Comparison of ENCODE assay signal across 20 cellular contexts in the genomic region with DNA sequence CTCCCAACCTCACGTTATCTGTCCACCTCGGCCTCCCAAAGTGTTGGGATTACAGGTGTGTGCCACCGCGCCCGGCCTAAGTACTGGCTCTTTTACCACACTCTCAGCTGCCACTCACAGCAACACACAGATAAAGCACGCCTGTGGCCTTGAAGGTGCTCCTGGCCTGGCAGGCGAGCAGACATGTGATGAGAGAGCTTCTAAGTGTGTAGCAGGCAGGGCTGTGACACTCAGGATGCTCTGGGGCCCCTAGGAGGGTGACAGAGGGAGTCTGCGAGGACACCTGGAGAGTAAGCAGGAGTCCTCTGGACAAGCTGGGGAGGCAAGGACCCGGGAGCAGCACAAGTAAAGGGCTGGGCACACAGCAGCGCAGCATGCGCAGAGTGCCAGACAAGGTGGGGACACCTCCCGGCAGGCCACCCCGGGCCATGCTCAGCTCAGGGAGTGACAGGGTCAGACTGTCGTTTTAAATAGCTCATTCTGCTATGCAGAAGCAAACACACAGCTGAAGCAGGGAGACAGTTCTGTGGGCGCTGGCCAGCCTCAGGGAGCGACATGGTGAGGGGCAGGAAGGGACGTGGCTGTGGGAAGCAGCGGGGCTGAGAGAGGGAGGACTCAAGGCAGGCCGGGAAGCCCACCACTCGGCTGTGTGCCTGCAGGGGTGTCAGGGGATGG. TPM values are rescaled to one million over a fixed set of nuclear protein-coding genes. Genes with fewer than 3 reads are reported as not detected.
A peak's percentile ranks its signal among the peaks of the same experiment; 100 is the strongest.
DNase-seq lines count a peak whose midpoint lies in the region; ATAC-seq and TF ChIP-seq lines count a peak whose summit lies in the region.
"Had no signal": no experiment of that assay in that cellular context is flagged by ENCODE, and none has a peak within 500 bp of the region (broad histone marks: within the 10 kb centered on the region; RNA-seq: fewer than 3 reads in every experiment).

No MANE protein-coding gene starts in this region.

- no peak for TF ChIP-seq CTCF in heart left ventricle (IDR thresholded peaks at IDR 0.05)
- TF ChIP-seq CTCF in osteoblast (IDR thresholded peaks at IDR 0.05; ENCODE audit: extremely low read depth, low read depth, low read length): no peak

- no peak overlapping the region for H2AFZ ChIP-seq in osteoblast (ENCODE audit: low read length)

- H3K4me2 ChIP-seq in osteoblast (ENCODE audit: insufficient read depth, low read length): no peak overlapping the region

- H4K20me1 ChIP-seq in osteoblast (ENCODE audit: insufficient read depth, low read length): peaks cover 92% of the 10 kb centered on the region

- H3K36me3 ChIP-seq in heart left ventricle (no peaks in the 10 kb centered on the region), osteoblast (ENCODE audit: insufficient read depth, low read length) (no peaks in the 10 kb centered on the region)
- peaks cover 5% of the 10 kb centered on the region for H3K36me3 ChIP-seq in effector memory CD4-positive, alpha-beta T cell (ENCODE audit: control insufficient read depth, insufficient read depth, low read length)

- no peak overlapping the region for H3K4me3 Mint-ChIP-seq in activated naive CD4-positive, alpha-beta T cell treated with anti-CD3 and anti-CD28 coated beads, Interleukin-2, amount 50 U/mL, for 24 hours
- no peak overlapping the region for H3K4me3 Mint-ChIP-seq in activated naive CD4-positive, alpha-beta T cell treated with anti-CD3 and anti-CD28 coated beads, Interleukin-2, amount 10 ng/mL, durations not matched to agents 7 days and 5 days
- H3K4me3 Mint-ChIP-seq: CD8-positive, alpha-beta memory T cell; HFFc6 had no signal

- H3K4me1 ChIP-seq in heart left ventricle (peaks cover 5 to 92% (median 45%) of the 10 kb centered on the region in 12 donors), osteoblast (ENCODE audit: insufficient read depth, low read length) (peaks cover 7% of the 10 kb centered on the region)
- no peaks in the 10 kb centered on the region for H3K4me1 ChIP-seq in effector memory CD4-positive, alpha-beta T cell (ENCODE audit: control insufficient read depth, insufficient read depth, low read length, poor library complexity, severe bottlenecking)

- peaks cover 98% of the 10 kb centered on the region for H3K79me2 ChIP-seq in osteoblast (ENCODE audit: insufficient read depth, low read length)

- peak; percentile 27 to 74 (median 66) for ATAC-seq in heart left ventricle
- no peak for ATAC-seq in GM21528 (IDR thresholded peaks at IDR 0.05; ENCODE audit: low FRiP score, unreplicated experiment)
- ATAC-seq: K562 had no signal

- H3K9me3 ChIP-seq in heart left ventricle (no peaks in the 10 kb centered on the region), osteoblast (ENCODE audit: low read depth, low read length) (no peaks in the 10 kb centered on the region)
- no peaks in the 10 kb centered on the region for H3K9me3 ChIP-seq in effector memory CD4-positive, alpha-beta T cell (ENCODE audit: control insufficient read depth, low read length)
- H3K9me3 ChIP-seq: MG63 had no signal

- DNase-seq in activated naive CD4-positive, alpha-beta T cell treated with anti-CD3 and anti-CD28 coated beads, Interleukin-2, amount 10 ng/mL, durations not matched to agents 7 days and 5 days: no peak
- DNase-seq in heart left ventricle (peak in 1 of 5 donors; percentile 70), osteoblast (ENCODE audit: insufficient read length, low spot score, missing footprints) (peak; percentile 27), NCI-H187 treated with DMSO at 0.1 percent for 48 hours (lab: John Stamatoyannopoulos, UW) (no peak), H4 (ENCODE audit: low spot score) (no peak)
- DNase-seq in effector memory CD4-positive, alpha-beta T cell: no peak
- DNase-seq: ACHN; C1 segment of cervical spinal cord; CD8-positive, alpha-beta memory T cell; H9; HFFc6; MG63; NCI-H1417; NCI-H1694 treated with DMSO at 0.1 percent for 48 hours; NCI-H446; NCI-H526 had no signal

- peak overlapping the region in 6 of 12 donors; percentile 19 to 74 (median 53) for H3K27ac ChIP-seq in heart left ventricle
- H3K27ac ChIP-seq in osteoblast (ENCODE audit: low read depth, low read length): no peak overlapping the region
- no peak overlapping the region for H3K27ac ChIP-seq in effector memory CD4-positive, alpha-beta T cell (ENCODE audit: insufficient read depth, low read length, poor library complexity, severe bottlenecking)
- H3K27ac ChIP-seq: 22Rv1 had no signal

- H3K9me3 Mint-ChIP-seq in activated naive CD4-positive, alpha-beta T cell treated with anti-CD3 and anti-CD28 coated beads, Interleukin-2, amount 50 U/mL, for 24 hours: no peaks in the 10 kb centered on the region
- no peaks in the 10 kb centered on the region for H3K9me3 Mint-ChIP-seq in activated naive CD4-positive, alpha-beta T cell treated with anti-CD3 and anti-CD28 coated beads, Interleukin-2, amount 10 ng/mL, durations not matched to agents 7 days and 5 days
- H3K9me3 Mint-ChIP-seq: CD8-positive, alpha-beta memory T cell; H9; HFFc6 had no signal

- peaks cover 51% of the 10 kb centered on the region for H3K4me1 Mint-ChIP-seq in activated naive CD4-positive, alpha-beta T cell treated with anti-CD3 and anti-CD28 coated beads, Interleukin-2, amount 50 U/mL, for 24 hours
- H3K4me1 Mint-ChIP-seq in activated naive CD4-positive, alpha-beta T cell treated with anti-CD3 and anti-CD28 coated beads, Interleukin-2, amount 10 ng/mL, durations not matched to agents 7 days and 5 days: peaks cover 16% of the 10 kb centered on the region

- no peak for TF ChIP-seq POLR2A in heart left ventricle (IDR thresholded peaks at IDR 0.05)

- CTCF ChIA-PET in activated naive CD4-positive, alpha-beta T cell treated with anti-CD3 and anti-CD28 coated beads, Interleukin-2, amount 10 ng/mL, durations not matched to agents 7 days and 5 days (lab: Charles Lee): interaction anchor here (1.1 kb wide), 1 partner anchor 15 kb away, joined by 3 read pairs; no protein-coding TSS in a partner anchor

- peaks cover 1% of the 10 kb centered on the region for H3K36me3 Mint-ChIP-seq in activated naive CD4-positive, alpha-beta T cell treated with anti-CD3 and anti-CD28 coated beads, Interleukin-2, amount 50 U/mL, for 24 hours
- peaks cover 1% of the 10 kb centered on the region for H3K36me3 Mint-ChIP-seq in activated naive CD4-positive, alpha-beta T cell treated with anti-CD3 and anti-CD28 coated beads, Interleukin-2, amount 10 ng/mL, durations not matched to agents 7 days and 5 days

- H3K27me3 Mint-ChIP-seq in activated naive CD4-positive, alpha-beta T cell treated with anti-CD3 and anti-CD28 coated beads, Interleukin-2, amount 50 U/mL, for 24 hours: no peaks in the 10 kb centered on the region
- no peaks in the 10 kb centered on the region for H3K27me3 Mint-ChIP-seq in activated naive CD4-positive, alpha-beta T cell treated with anti-CD3 and anti-CD28 coated beads, Interleukin-2, amount 10 ng/mL, durations not matched to agents 7 days and 5 days
- H3K27me3 Mint-ChIP-seq: CD8-positive, alpha-beta memory T cell had no signal

- 55 to 73% (median 66%) methylated on average over 20 of the region's 20 CpGs for WGBS in heart left ventricle, 4 donors

- H3K27me3 ChIP-seq in heart left ventricle (no peaks in the 10 kb centered on the region), osteoblast (ENCODE audit: insufficient read depth, low read length) (no peaks in the 10 kb centered on the region)
- H3K27me3 ChIP-seq in effector memory CD4-positive, alpha-beta T cell (replicated peaks; ENCODE audit: control insufficient read depth, insufficient read depth, low read length, poor library complexity, severe bottlenecking): no peaks in the 10 kb centered on the region
- H3K27me3 ChIP-seq: MG63 had no signal

- H3K27ac Mint-ChIP-seq in activated naive CD4-positive, alpha-beta T cell treated with anti-CD3 and anti-CD28 coated beads, Interleukin-2, amount 50 U/mL, for 24 hours: peak overlapping the region; percentile 23
- H3K27ac Mint-ChIP-seq in activated naive CD4-positive, alpha-beta T cell treated with anti-CD3 and anti-CD28 coated beads, Interleukin-2, amount 10 ng/mL, durations not matched to agents 7 days and 5 days: no peak overlapping the region
- H3K27ac Mint-ChIP-seq: HFFc6 had no signal

- H3K4me3 ChIP-seq in heart left ventricle (no peak overlapping the region), osteoblast (ENCODE audit: insufficient read depth, low read length) (no peak overlapping the region)
- no peak overlapping the region for H3K4me3 ChIP-seq in effector memory CD4-positive, alpha-beta T cell (ENCODE audit: insufficient read depth, low read depth, low read length, poor library complexity, severe bottlenecking)
- H3K4me3 ChIP-seq: K562, MG63 had no signal

- intact Hi-C loops in heart left ventricle (cut with DNase I): no loop called here

RNA-seq across cellular contexts. Expression of gene MED26, which starts 26.5 kb away (rescaled TPM):
- 1 to 10 TPM; 3.6 to 7.5 (median 4.6) TPM for total RNA-seq in heart left ventricle
- 1 to 10 TPM; 4.3 to 5.6 TPM for polyA plus RNA-seq in heart left ventricle
- total RNA-seq in osteoblast: 5.8 and 6.5 TPM in 2 replicates
- total RNA-seq in H4 (2014; rRNA removed; shearing (Covaris generic)): 4.2 and 4.8 TPM in 2 replicates

RNA-seq across cellular contexts. Expression of gene SLC35E1, which starts 29.3 kb away (rescaled TPM):
- 10 to 100 TPM; 20.4 to 44.0 (median 24.0) TPM for total RNA-seq in heart left ventricle
- 10 to 100 TPM; 21.2 to 33.9 TPM for polyA plus RNA-seq in heart left ventricle
- 38.0 and 41.5 TPM in 2 replicates for total RNA-seq in osteoblast
- total RNA-seq in H4 (2014; rRNA removed; shearing (Covaris generic)): 19.6 and 29.6 TPM in 2 replicates

RNA-seq across cellular contexts. Expression of gene SMIM7, which starts 58.4 kb away (rescaled TPM):
- total RNA-seq in heart left ventricle (10 to 100 TPM; 27.1 to 52.6 (median 45.2) TPM), osteoblast (57.8 and 60.1 TPM in 2 replicates)
- polyA plus RNA-seq in heart left ventricle: 10 to 100 TPM; 44.6 to 73.1 TPM
- 290 and 299 TPM in 2 replicates for total RNA-seq in H4 (2014; rRNA removed; shearing (Covaris generic))

RNA-seq across cellular contexts. Expression of gene CHERP, which starts 59.3 kb away (rescaled TPM):
- total RNA-seq in heart left ventricle: 10 to 100 TPM in 7 of 9 donors, 1 to 10 TPM in 2; 5.7 to 24.6 (median 17.0) TPM
- polyA plus RNA-seq in heart left ventricle: 10 to 100 TPM; 11.6 to 15.5 TPM
- total RNA-seq in osteoblast: 5.8 and 6.5 TPM in 2 replicates
- 2.2 and 4.1 TPM in 2 replicates for total RNA-seq in H4 (2014; rRNA removed; shearing (Covaris generic))

RNA-seq across cellular contexts. Expression of gene TMEM38A, which starts 59.4 kb away (rescaled TPM):
- 10 to 100 TPM; 13.7 to 37.3 (median 27.2) TPM for total RNA-seq in heart left ventricle
- 10 to 100 TPM; 26.6 to 47.4 TPM for polyA plus RNA-seq in heart left ventricle
- 2.4 and 2.5 TPM in 2 replicates for total RNA-seq in osteoblast
- total RNA-seq in H4 (2014; rRNA removed; shearing (Covaris generic)): 6.8 and 11.2 TPM in 2 replicates
- polyA plus RNA-seq: CD8-positive, alpha-beta memory T cell had no signal
